In genomic region chr3:185768578-185768982, GRCh38 we compare ENCODE assay signal across 8 cellular contexts. TPM values are rescaled to one million over a fixed set of nuclear protein-coding genes. Genes with fewer than 3 reads are reported as not detected.
DNase-seq lines count a peak whose midpoint lies in the region; ATAC-seq and TF ChIP-seq lines count a peak whose summit lies in the region.
"Not testable (repeated sequence)": the region's sequence is repeated elsewhere in the genome, so short reads cannot be mapped to it uniquely, and the experiment has no call there.

No MANE protein-coding gene starts in this region.

- TF ChIP-seq CTCF in Caco-2 (IDR thresholded peaks at IDR 0.05; ENCODE audit: insufficient read depth in 1 of 2, low read depth in 1 of 2, low read length in 1 of 2, severe bottlenecking in 1 of 2, unreplicated experiment in 1 of 2), result peak; percentile 74 to 80
- TF ChIP-seq CTCF in foreskin keratinocyte (conservative IDR thresholded peaks at IDR 0.05), result peak; percentile 85
- peak; percentile 46 to 73 (median 59) for TF ChIP-seq CTCF in nephron (IDR thresholded peaks at IDR 0.05; ENCODE audit: unreplicated experiment in 3 of 3)

- H3K27ac Mint-ChIP-seq in Caco-2 (ENCODE audit: unreplicated experiment); nephron: not testable (repeated sequence)

- H3K4me1 Mint-ChIP-seq in Caco-2 (ENCODE audit: low read depth, unreplicated experiment) (peaks cover 16% of the 10 kb centered on the region), nephron (peaks cover 58% of the 10 kb centered on the region)

- BruUV-seq in Caco-2 (replicated peaks; lab: Mats Ljungman, UMichigan), result not testable (repeated sequence)

- not testable (repeated sequence) for H3K9me3 ChIP-seq in Caco-2

- H3K27ac ChIP-seq in foreskin keratinocyte, result not testable (repeated sequence)

- peak; percentile 52 to 69 for DNase-seq in Caco-2
- DNase-seq in NCI-H345 (lab: John Stamatoyannopoulos, UW), result peak; percentile 74
- DNase-seq in T-helper 9 cell, result peak; percentile 8
- peak; percentile 29 for DNase-seq in activated naive CD8-positive, alpha-beta T cell treated with anti-CD3 and anti-CD28 coated beads, Interleukin-2, amount 50 U/mL, for 16 hours (ENCODE audit: low read depth, low spot score)
- DNase-seq in foreskin keratinocyte, result not testable (repeated sequence)
- DNase-seq in stimulated activated CD8-positive, alpha-beta memory T cell treated with anti-CD3 and anti-CD28 coated beads, Interleukin-7, amount 100 ng/mL, for 48 hours (ENCODE audit: extremely low read depth in 1 of 2, low read depth in 1 of 2), result peak; percentile 1 to 46

- POLR2A ChIA-PET in Caco-2 (lab: Charles Lee), result interaction anchor here (0.5 to 0.6 kb wide), 2 partner anchors 9 to 183 kb away, joined by 3 to 4 read pairs; partner anchors contain the start of gene SENP2

- not testable (repeated sequence) for H3K36me3 Mint-ChIP-seq in Caco-2 (ENCODE audit: insufficient read depth, unreplicated experiment); nephron (ENCODE audit: low read depth)

- H3K9me3 Mint-ChIP-seq in Caco-2 (ENCODE audit: unreplicated experiment); nephron: not testable (repeated sequence)

- CTCF ChIA-PET in Caco-2 (lab: Charles Lee), result interaction anchor here (0.6 to 2.0 kb wide), 18 partner anchors 9 to 175 kb away, joined by 3 to 21 read pairs (median 4); no protein-coding TSS in a partner anchor

- not testable (repeated sequence) for H3K36me3 ChIP-seq in Caco-2 (ENCODE audit: control insufficient read depth, insufficient read depth, low read length)

- not testable (repeated sequence) for H3K4me3 ChIP-seq in Caco-2 (ENCODE audit: low read depth, low read length)

- peak; percentile 35 for ATAC-seq in HG03432 (IDR thresholded peaks at IDR 0.05; ENCODE audit: unreplicated experiment)
- peak; percentile 19 for ATAC-seq in foreskin keratinocyte

- H3K27me3 Mint-ChIP-seq in Caco-2 (ENCODE audit: insufficient read depth, unreplicated experiment); nephron (ENCODE audit: low read depth): not testable (repeated sequence)

- intact Hi-C loops in Caco-2 (cut with micrococcal nuclease; ENCODE audit: unreplicated experiment), result loop anchor here (1.0 to 2.0 kb wide), 3 partner anchors 34 to 108 kb away; no protein-coding TSS in a partner anchor

- H3K4me3 Mint-ChIP-seq in Caco-2 (ENCODE audit: unreplicated experiment); nephron: not testable (repeated sequence)

- H3K27me3 ChIP-seq in Caco-2 (replicated peaks; ENCODE audit: control insufficient read depth, insufficient read depth, low read length); foreskin keratinocyte: not testable (repeated sequence)

- not testable (repeated sequence) for H3K4me1 ChIP-seq in Caco-2
- H3K4me1 ChIP-seq in foreskin keratinocyte, result peaks cover 37% of the 10 kb centered on the region

RNA-seq across cellular contexts. Expression of gene IGF2BP2, which starts 56.3 kb away (rescaled TPM):
- 75.9 and 80.8 TPM in 2 replicates for total RNA-seq in Caco-2 (2022)
- 149 and 165 TPM in 2 replicates for total RNA-seq in foreskin keratinocyte
- polyA plus RNA-seq in foreskin keratinocyte, result 43.6 and 53.1 TPM in 2 replicates
